Comparison of ENCODE assay signal across 8 cellular contexts in the genomic region with DNA sequence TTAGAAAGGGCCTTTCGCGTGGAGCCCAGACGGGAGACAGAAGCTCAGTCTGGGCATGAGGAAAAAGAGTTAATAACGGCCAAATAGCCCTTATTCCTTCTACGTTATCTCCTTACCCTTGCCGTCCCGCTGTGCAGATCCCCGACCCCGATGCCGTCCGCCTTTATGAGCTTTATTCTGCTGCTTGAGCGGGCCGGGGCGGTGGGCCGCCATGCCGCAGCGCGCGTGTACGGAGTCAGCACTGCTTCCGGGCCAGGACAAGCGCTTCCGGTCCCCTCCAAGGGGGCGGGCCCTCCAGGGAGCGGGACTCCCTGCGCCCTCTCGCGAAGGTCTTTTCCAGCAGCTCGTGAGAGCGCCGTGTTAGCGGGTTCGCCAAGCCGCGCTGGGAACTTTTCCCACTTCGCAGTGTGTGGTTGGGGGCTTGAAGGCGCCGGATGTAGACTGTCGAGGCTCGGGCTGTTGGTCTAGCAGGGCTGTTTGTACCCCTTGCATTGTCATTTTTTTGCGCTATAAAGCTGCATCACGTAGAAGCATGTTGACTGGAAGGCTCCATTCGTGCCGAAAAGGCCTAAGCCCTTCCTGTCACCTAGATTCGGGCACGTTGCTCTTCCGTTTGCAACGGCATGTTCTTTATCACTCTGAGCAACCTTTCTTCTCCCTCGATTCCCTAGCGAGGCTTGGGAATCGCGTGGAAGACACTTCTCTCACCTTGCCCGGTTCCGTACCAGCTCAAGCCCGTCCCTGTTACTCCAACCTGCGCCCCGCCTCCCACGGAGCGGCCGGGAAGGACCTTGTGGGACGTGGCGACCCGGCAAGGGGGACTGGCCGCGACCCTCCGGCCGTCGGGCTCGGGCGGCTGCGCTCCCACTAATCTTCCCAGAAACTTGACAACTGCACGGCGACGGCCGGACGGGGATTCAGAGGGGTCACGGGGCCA. TPM values are rescaled to one million over a fixed set of nuclear protein-coding genes. Genes with fewer than 3 reads are reported as not detected.
DNase-seq lines count a peak whose midpoint lies in the region; ATAC-seq and TF ChIP-seq lines count a peak whose summit lies in the region.

A gene (minus strand): TSS at position 243 of the 937 bp plus-strand sequence. CDS start 30 bp downstream, at position 213.

- H3K9ac ChIP-seq in Karpas-422 (ENCODE audit: low read length) = peak within 1 kb of the TSS; percentile 94

- DNase-seq in Karpas-422 (peak; percentile 96), RWPE1 (ENCODE audit: low spot score) (peak; percentile 96), fibroblast of pulmonary artery (ENCODE audit: low read depth) (peak; percentile 90), nephron progenitor cell (peak; percentile 91)
- peak; percentile 85 for DNase-seq in activated effector memory CD4-positive, alpha-beta T cell treated with Interleukin-2 at 50 U/mL for 16 hours
- DNase-seq in stimulated activated naive CD8-positive, alpha-beta T cell treated with anti-CD3 and anti-CD28 coated beads, Interleukin-15, amount 100 ng/mL, for 72 hours = peak; percentile 84 to 89

- POLR2A ChIA-PET in RWPE1 (lab: Yijun Ruan, JAX; ENCODE audit: low non-redundant PET) = interaction anchor here (0.5 to 1.3 kb wide), 6 partner anchors 11 to 421 kb away, joined by 3 to 5 read pairs (median 3); a partner anchor contains a TSS

- H3K36me3 Mint-ChIP-seq in nephron progenitor cell (ENCODE audit: low read depth) = peaks cover 9% of the 10 kb centered on the region

- H3K9me3 ChIP-seq in DOHH2 (ENCODE audit: control insufficient read depth, insufficient read depth, low read length) (no peaks in the 10 kb centered on the region), Karpas-422 (ENCODE audit: low read length) (no peaks in the 10 kb centered on the region)

- H3K4me2 ChIP-seq in DOHH2 (ENCODE audit: low read length) (peak within 1 kb of the TSS; percentile 99), Karpas-422 (ENCODE audit: low read depth, low read length, poor library complexity, severe bottlenecking) (peak within 1 kb of the TSS; percentile 86)

- H4K20me1 ChIP-seq in DOHH2 (ENCODE audit: control insufficient read depth, insufficient read depth, low read depth, low read length) = peaks cover 3% of the 10 kb centered on the region
- no peaks in the 10 kb centered on the region for H4K20me1 ChIP-seq in Karpas-422 (ENCODE audit: insufficient read depth, low read depth, low read length)

- no peaks in the 10 kb centered on the region for H3K9me2 ChIP-seq in DOHH2 (replicated peaks; ENCODE audit: control insufficient read depth, low read length)
- H3K9me2 ChIP-seq in Karpas-422 (replicated peaks; ENCODE audit: insufficient read depth, low read length) = no peaks in the 10 kb centered on the region

- TF ChIP-seq CTCF in DOHH2 (IDR thresholded peaks at IDR 0.05; ENCODE audit: low read depth, low read length, poor library complexity, severe bottlenecking) (peak; percentile 20), RWPE1 (conservative IDR thresholded peaks at IDR 0.05; ENCODE audit: low read depth) (peak; percentile 24), fibroblast of pulmonary artery (IDR thresholded peaks at IDR 0.05; ENCODE audit: low read length, missing control alignments) (peak; percentile 22), nephron progenitor cell (IDR thresholded peaks at IDR 0.05) (no peak)

- H3F3A ChIP-seq in DOHH2 (ENCODE audit: control insufficient read depth, insufficient read depth) = peaks cover 9% of the 10 kb centered on the region; the same call in 1 of the 2 replicates

- H3K36me3 ChIP-seq in DOHH2 (ENCODE audit: control insufficient read depth, low read length) = peaks cover 46% of the 10 kb centered on the region
- peaks cover 40% of the 10 kb centered on the region for H3K36me3 ChIP-seq in Karpas-422 (ENCODE audit: insufficient read depth, low read length)

- H3K4me3 ChIP-seq in DOHH2 (ENCODE audit: low read length) (peak within 1 kb of the TSS; percentile 84), Karpas-422 (ENCODE audit: low read length) (peak within 1 kb of the TSS; percentile 91), fibroblast of pulmonary artery (replicated peaks; ENCODE audit: low read depth, low read length) (peak within 1 kb of the TSS; percentile 95)

- H3K79me2 ChIP-seq in DOHH2 (ENCODE audit: control insufficient read depth, low read length) (peaks cover 59% of the 10 kb centered on the region), Karpas-422 (ENCODE audit: low read length) (peaks cover 83% of the 10 kb centered on the region)

- H3K27ac ChIP-seq in DOHH2 (ENCODE audit: low read depth, low read length) (peak within 1 kb of the TSS; percentile 60), Karpas-422 (ENCODE audit: low read length) (peak within 1 kb of the TSS; percentile 66), RWPE1 (peak within 1 kb of the TSS; percentile 89)

- H3K27ac Mint-ChIP-seq in nephron progenitor cell = peak within 1 kb of the TSS; percentile 98
- H3K27ac Mint-ChIP-seq in stimulated activated naive CD8-positive, alpha-beta T cell treated with anti-CD3 and anti-CD28 coated beads, Interleukin-15, amount 100 ng/mL, for 72 hours = peak within 1 kb of the TSS; percentile 99

- peaks cover 32% of the 10 kb centered on the region for H3K4me1 Mint-ChIP-seq in nephron progenitor cell
- H3K4me1 Mint-ChIP-seq in stimulated activated naive CD8-positive, alpha-beta T cell treated with anti-CD3 and anti-CD28 coated beads, Interleukin-15, amount 100 ng/mL, for 72 hours = peaks cover 14% of the 10 kb centered on the region

- H3K4me1 ChIP-seq in DOHH2 (ENCODE audit: control insufficient read depth, low read length) (peaks cover 38% of the 10 kb centered on the region), Karpas-422 (ENCODE audit: low read length) (peaks cover 26% of the 10 kb centered on the region)

- H3K27me3 ChIP-seq in DOHH2 (ENCODE audit: control insufficient read depth, low read length) (no peaks in the 10 kb centered on the region), Karpas-422 (ENCODE audit: low read length) (no peaks in the 10 kb centered on the region)

- ATAC-seq in GM21737 (IDR thresholded peaks at IDR 0.05; ENCODE audit: unreplicated experiment) = peak; percentile 69
- ATAC-seq in stimulated activated naive CD8-positive, alpha-beta T cell treated with anti-CD3 and anti-CD28 coated beads, Interleukin-15, amount 100 ng/mL, for 72 hours = peak; percentile 93

- no peaks in the 10 kb centered on the region for H3K9me3 Mint-ChIP-seq in nephron progenitor cell
- no peaks in the 10 kb centered on the region for H3K9me3 Mint-ChIP-seq in stimulated activated naive CD8-positive, alpha-beta T cell treated with anti-CD3 and anti-CD28 coated beads, Interleukin-15, amount 100 ng/mL, for 72 hours

- no peaks in the 10 kb centered on the region for H3K27me3 Mint-ChIP-seq in nephron progenitor cell (ENCODE audit: low read depth, poor library complexity)
- H3K27me3 Mint-ChIP-seq in stimulated activated naive CD8-positive, alpha-beta T cell treated with anti-CD3 and anti-CD28 coated beads, Interleukin-15, amount 100 ng/mL, for 72 hours = no peaks in the 10 kb centered on the region

- peak within 1 kb of the TSS; percentile 71; the same call in 1 of the 2 replicates for H2AFZ ChIP-seq in Karpas-422 (ENCODE audit: low read length)

- CTCF ChIA-PET in RWPE1 (lab: Yijun Ruan, JAX) = interaction anchor here (0.6 to 2.1 kb wide), 5 partner anchors 16 to 288 kb away, joined by 3 to 9 read pairs (median 4); no protein-coding TSS in a partner anchor

- no peak within 1 kb of the TSS for H3K4me3 Mint-ChIP-seq in nephron progenitor cell
- H3K4me3 Mint-ChIP-seq in stimulated activated naive CD8-positive, alpha-beta T cell treated with anti-CD3 and anti-CD28 coated beads, Interleukin-15, amount 100 ng/mL, for 72 hours = peak within 1 kb of the TSS; percentile 100

RNA-seq across cellular contexts. Expression of the gene that starts here (rescaled TPM):
- total RNA-seq in Karpas-422 (2014; rRNA removed; shearing (Covaris generic); ENCODE audit: low replicate concordance) = 42.1 and 65.2 TPM in 2 replicates

Comparison
In these comparisons a context has a peak if more than half of its experiments do, and no peak if none do; other contexts are left out.
1. Peak in every context shown above with its lines: DNase-seq, ATAC-seq, H3K4me3 ChIP-seq and H3K27ac ChIP-seq.